In the genomic region with DNA sequence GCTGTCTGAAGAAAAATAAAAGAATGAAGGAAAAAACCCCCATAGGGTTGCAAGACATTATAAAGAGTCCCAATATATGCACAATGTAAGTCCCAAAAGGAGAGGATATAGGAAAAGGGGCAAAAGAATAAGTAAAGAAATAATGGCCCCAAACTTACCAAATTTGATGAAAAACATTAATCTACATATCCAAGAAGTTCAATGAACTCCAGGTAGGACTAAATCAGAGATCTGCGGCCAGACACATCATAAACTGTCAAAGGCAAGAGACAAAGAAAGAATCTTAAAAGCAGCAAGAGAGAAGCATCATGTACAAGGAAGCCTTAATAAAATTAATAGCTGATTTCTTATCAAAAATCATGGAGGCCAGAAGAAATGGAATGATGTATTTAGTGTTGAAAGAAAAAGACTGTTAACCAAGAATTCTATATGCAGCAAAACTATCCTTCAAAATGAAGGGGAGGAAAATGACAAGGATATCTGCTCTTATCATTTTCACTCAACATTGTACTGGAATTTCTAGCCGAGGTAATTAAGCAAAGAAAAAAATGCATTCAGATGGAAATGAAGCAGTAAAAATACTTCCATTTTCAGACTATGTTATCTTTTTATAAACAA, we compare ENCODE assay signal across 23 cellular contexts.
"Had no signal": no experiment of that assay in that cellular context is flagged by ENCODE, and none has a peak within 500 bp of the region (broad histone marks: within the 10 kb centered on the region; RNA-seq: fewer than 3 reads in every experiment).

No MANE protein-coding gene starts in this region.

- H3K27ac ChIP-seq: colonic mucosa, coronary artery, dorsolateral prefrontal cortex, epithelial cell of prostate, esophagus muscularis mucosa, esophagus squamous epithelium, foreskin keratinocyte, gastrocnemius medialis, gastroesophageal sphincter, heart left ventricle, heart right ventricle had no signal

- H3K36me3 ChIP-seq: colonic mucosa, esophagus muscularis mucosa, esophagus squamous epithelium, gastrocnemius medialis, gastroesophageal sphincter, heart left ventricle, heart right ventricle had no signal

- DNase-seq: colonic mucosa; cortex of kidney; dermis blood vessel endothelial cell; dorsolateral prefrontal cortex; effector CD4-positive, alpha-beta T cell; effector CD8-positive, alpha-beta T cell; effector memory CD4-positive, alpha-beta T cell; effector memory CD8-positive, alpha-beta T cell; endodermal cell; erythroblast; esophagus squamous epithelium; foreskin fibroblast; foreskin keratinocyte; foreskin melanocyte; gastrocnemius medialis; glutamatergic neuron; head of caudate nucleus; heart left ventricle; heart right ventricle had no signal

- H3K4me1 ChIP-seq: colonic mucosa, esophagus muscularis mucosa, foreskin keratinocyte, gastrocnemius medialis, gastroesophageal sphincter, heart left ventricle, heart right ventricle had no signal

- H3K4me3 ChIP-seq: colonic mucosa, coronary artery, dorsolateral prefrontal cortex, esophagus muscularis mucosa, esophagus squamous epithelium, gastrocnemius medialis, gastroesophageal sphincter, heart left ventricle, heart right ventricle had no signal
